Comparison of ENCODE assay signal across 16 cellular contexts in genomic region chr6:34646714-34647113, GRCh38. TPM values are rescaled to one million over a fixed set of nuclear protein-coding genes. Genes with fewer than 3 reads are reported as not detected.
A peak's percentile ranks its signal among the peaks of the same experiment; 100 is the strongest.
DNase-seq lines count a peak whose midpoint lies in the region; ATAC-seq and TF ChIP-seq lines count a peak whose summit lies in the region.
"Had no signal": no experiment of that assay in that cellular context is flagged by ENCODE, and none has a peak within 500 bp of the region (broad histone marks: within the 10 kb centered on the region; RNA-seq: fewer than 3 reads in every experiment).

No MANE protein-coding gene starts in this region.

- no peak overlapping the region for H3K27ac ChIP-seq in CD4-positive, CD25-positive, alpha-beta regulatory T cell (ENCODE audit: insufficient read depth, low read length, poor library complexity, severe bottlenecking)
- no peak overlapping the region for H3K27ac ChIP-seq in CD8-positive, alpha-beta T cell (ENCODE audit: low read depth, low read length)
- no peak overlapping the region for H3K27ac ChIP-seq in mesenchymal stem cell (ENCODE audit: low read length, poor library complexity, severe bottlenecking)
- H3K27ac ChIP-seq: A549, C4-2B had no signal

- intact Hi-C loops in CD8-positive, alpha-beta T cell (cut with DNase I, micrococcal nuclease) = no loop called here
- intact Hi-C loops in Calu3 (cut with micrococcal nuclease; ENCODE audit: unreplicated experiment) = no loop called here

- H4K91ac ChIP-seq in mesenchymal stem cell (ENCODE audit: low read length) = no peak overlapping the region

- H2BK5ac ChIP-seq in mesenchymal stem cell (ENCODE audit: low read depth, low read length, poor library complexity, severe bottlenecking) = no peak overlapping the region

- no peak for TF ChIP-seq CTCF in CD8-positive, alpha-beta T cell (IDR thresholded peaks at IDR 0.05)
- no peak for TF ChIP-seq CTCF in Calu3 (IDR thresholded peaks at IDR 0.05; ENCODE audit: unreplicated experiment)

- no peak overlapping the region for H3K14ac ChIP-seq in mesenchymal stem cell (ENCODE audit: low read length in 2 of 2)

- H3K9me3 Mint-ChIP-seq in CD4-positive, CD25-positive, alpha-beta regulatory T cell = no peaks in the 10 kb centered on the region
- no peaks in the 10 kb centered on the region for H3K9me3 Mint-ChIP-seq in CD8-positive, alpha-beta T cell
- no peaks in the 10 kb centered on the region for H3K9me3 Mint-ChIP-seq in Calu3 (ENCODE audit: low read depth, unreplicated experiment)
- H3K9me3 Mint-ChIP-seq: HFFc6 had no signal

- no peak overlapping the region for H3K9ac ChIP-seq in mesenchymal stem cell (ENCODE audit: low read length)

- no peak overlapping the region for H3K4ac ChIP-seq in mesenchymal stem cell (ENCODE audit: low read depth in 1 of 2, low read length in 2 of 2)

- H4K8ac ChIP-seq in mesenchymal stem cell (ENCODE audit: low read length) = peak overlapping the region; percentile 22

- no peak overlapping the region for H3K23ac ChIP-seq in mesenchymal stem cell (ENCODE audit: low read length in 2 of 2)

- H3K4me1 Mint-ChIP-seq in CD4-positive, CD25-positive, alpha-beta regulatory T cell = peaks cover 28 to 46% (median 39%) of the 10 kb centered on the region in 4 donors
- peaks cover 28% of the 10 kb centered on the region for H3K4me1 Mint-ChIP-seq in CD8-positive, alpha-beta T cell (ENCODE audit: low read depth)
- H3K4me1 Mint-ChIP-seq in T-helper 17 cell = peaks cover 32% of the 10 kb centered on the region
- H3K4me1 Mint-ChIP-seq in Calu3 (ENCODE audit: low read depth, unreplicated experiment) = peaks cover 16% of the 10 kb centered on the region

- POLR2A ChIA-PET in CD8-positive, alpha-beta T cell (lab: Charles Lee) = no interaction called here

- CTCF ChIA-PET in CD8-positive, alpha-beta T cell (lab: Charles Lee) = interaction anchor here (0.9 kb wide), 1 partner anchor 10 kb away, joined by 3 read pairs; no protein-coding TSS in a partner anchor
- CTCF ChIA-PET in Calu3 (lab: Charles Lee) = no interaction called here

- H3K9me3 ChIP-seq in CD4-positive, CD25-positive, alpha-beta regulatory T cell (ENCODE audit: control insufficient read depth in 2 of 2, low read length in 2 of 2) = no peaks in the 10 kb centered on the region
- no peaks in the 10 kb centered on the region for H3K9me3 ChIP-seq in CD8-positive, alpha-beta T cell (ENCODE audit: low read length)
- H3K9me3 ChIP-seq in T-helper 17 cell (ENCODE audit: control insufficient read depth, low read length, poor library complexity, severe bottlenecking) = no peaks in the 10 kb centered on the region
- no peaks in the 10 kb centered on the region for H3K9me3 ChIP-seq in mesenchymal stem cell (ENCODE audit: control insufficient read depth, low read length)
- H3K9me3 ChIP-seq: A549, BE2C had no signal

- H3K18ac ChIP-seq in mesenchymal stem cell (ENCODE audit: low read depth in 1 of 2, low read length in 2 of 2) = no peak overlapping the region

- H3K4me2 ChIP-seq in mesenchymal stem cell (ENCODE audit: low read length, poor library complexity, severe bottlenecking) = no peak overlapping the region
- H3K4me2 ChIP-seq: A549 had no signal

- no peak for ATAC-seq in CD4-positive, CD25-positive, alpha-beta regulatory T cell (ENCODE audit: low read depth in 2 of 2)
- ATAC-seq in CD8-positive, alpha-beta T cell = no peak
- no peak for ATAC-seq in T-helper 17 cell
- ATAC-seq: A549, HepG2 had no signal

- 100% methylated on average over 1 of the region's 2 CpGs for WGBS in mesenchymal stem cell

- peak overlapping the region; percentile 0 to 43 (median 6) for H3K27ac Mint-ChIP-seq in CD4-positive, CD25-positive, alpha-beta regulatory T cell
- H3K27ac Mint-ChIP-seq in CD8-positive, alpha-beta T cell = peak overlapping the region; percentile 15
- H3K27ac Mint-ChIP-seq in T-helper 17 cell (peak overlapping the region; percentile 27), Calu3 (ENCODE audit: unreplicated experiment) (no peak overlapping the region)
- H3K27ac Mint-ChIP-seq: HFFc6 had no signal

- no peak overlapping the region for H2AFZ ChIP-seq in mesenchymal stem cell (ENCODE audit: low read depth, low read length)

- H2AK5ac ChIP-seq in mesenchymal stem cell (ENCODE audit: low read length, severe bottlenecking) = no peak overlapping the region

- no TSS peak for BruUV-seq in Calu3 (replicated peaks; lab: Mats Ljungman, UMichigan)

- H3K4me3 Mint-ChIP-seq in CD4-positive, CD25-positive, alpha-beta regulatory T cell = no peak overlapping the region
- H3K4me3 Mint-ChIP-seq in CD8-positive, alpha-beta T cell = no peak overlapping the region
- H3K4me3 Mint-ChIP-seq in T-helper 17 cell (no peak overlapping the region), Calu3 (ENCODE audit: low read depth, unreplicated experiment) (no peak overlapping the region)
- H3K4me3 Mint-ChIP-seq: HFFc6 had no signal

- no peaks in the 10 kb centered on the region for H3K27me3 ChIP-seq in CD4-positive, CD25-positive, alpha-beta regulatory T cell (ENCODE audit: control insufficient read depth, insufficient read depth, low read length)
- H3K27me3 ChIP-seq in CD8-positive, alpha-beta T cell (ENCODE audit: insufficient read depth, low read length) = no peaks in the 10 kb centered on the region
- no peaks in the 10 kb centered on the region for H3K27me3 ChIP-seq in mesenchymal stem cell (ENCODE audit: control insufficient read depth in 1 of 2, insufficient read depth in 1 of 2, low read length in 2 of 2)
- H3K27me3 ChIP-seq: BE2C had no signal

- peaks cover 26% of the 10 kb centered on the region for H3K79me1 ChIP-seq in mesenchymal stem cell (replicated peaks; ENCODE audit: low read length, poor library complexity, severe bottlenecking)

- H3K36me3 Mint-ChIP-seq in CD4-positive, CD25-positive, alpha-beta regulatory T cell = peaks cover 53% of the 10 kb centered on the region
- peaks cover 54% of the 10 kb centered on the region for H3K36me3 Mint-ChIP-seq in CD8-positive, alpha-beta T cell
- H3K36me3 Mint-ChIP-seq in T-helper 17 cell (ENCODE audit: low read depth) (peaks cover 13% of the 10 kb centered on the region), Calu3 (ENCODE audit: insufficient read depth, unreplicated experiment) (no peaks in the 10 kb centered on the region)

- H3K36me3 ChIP-seq in CD4-positive, CD25-positive, alpha-beta regulatory T cell (ENCODE audit: control insufficient read depth, insufficient read depth, low read length) = peaks cover 48% of the 10 kb centered on the region
- H3K36me3 ChIP-seq in CD8-positive, alpha-beta T cell (ENCODE audit: insufficient read depth, low read length) = peaks cover 5% of the 10 kb centered on the region
- peaks cover 5 to 58% of the 10 kb centered on the region in 2 experiments for H3K36me3 ChIP-seq in mesenchymal stem cell (ENCODE audit: control insufficient read depth in 1 of 2, insufficient read depth in 2 of 2, low read depth in 1 of 2, low read length in 2 of 2)

- H3K27me3 Mint-ChIP-seq in CD4-positive, CD25-positive, alpha-beta regulatory T cell = no peaks in the 10 kb centered on the region
- H3K27me3 Mint-ChIP-seq in CD8-positive, alpha-beta T cell (ENCODE audit: low read depth) = no peaks in the 10 kb centered on the region
- H3K27me3 Mint-ChIP-seq in T-helper 17 cell (no peaks in the 10 kb centered on the region), Calu3 (ENCODE audit: unreplicated experiment) (no peaks in the 10 kb centered on the region)

- H3K4me3 ChIP-seq in CD4-positive, CD25-positive, alpha-beta regulatory T cell (ENCODE audit: low read depth, low read length) = no peak overlapping the region
- no peak overlapping the region for H3K4me3 ChIP-seq in CD8-positive, alpha-beta T cell (ENCODE audit: low read depth, low read length)
- H3K4me3 ChIP-seq in mesenchymal stem cell (ENCODE audit: insufficient read depth in 1 of 2, low read depth in 1 of 2, low read length in 2 of 2) = no peak overlapping the region
- H3K4me3 ChIP-seq: A549 had no signal

- no peak overlapping the region for H2BK120ac ChIP-seq in mesenchymal stem cell (ENCODE audit: low read depth, low read length)

- DNase-seq in CD4-positive, CD25-positive, alpha-beta regulatory T cell = no peak
- no peak for DNase-seq in CD8-positive, alpha-beta T cell
- DNase-seq in T-helper 17 cell (no peak), mesenchymal stem cell (no peak), NCI-H524 (lab: John Stamatoyannopoulos, UW) (no peak), medulla oblongata (ENCODE audit: extremely low spot score) (no peak), NCI-H446 (lab: John Stamatoyannopoulos, UW) (no peak), Calu3 (no peak)
- DNase-seq: BE2C, DMS79, GOT3, HCEC 1CT, HFFc6 had no signal

- H2BK15ac ChIP-seq in mesenchymal stem cell (ENCODE audit: low read depth, poor library complexity, severe bottlenecking) = no peak overlapping the region

- H3K4me1 ChIP-seq in CD4-positive, CD25-positive, alpha-beta regulatory T cell (ENCODE audit: control insufficient read depth, insufficient read depth, low read length, poor library complexity, severe bottlenecking) = peaks cover 5% of the 10 kb centered on the region
- H3K4me1 ChIP-seq in CD8-positive, alpha-beta T cell (ENCODE audit: insufficient read depth, low read length) = no peaks in the 10 kb centered on the region
- no peaks in the 10 kb centered on the region for H3K4me1 ChIP-seq in mesenchymal stem cell (ENCODE audit: control insufficient read depth, insufficient read depth, low read depth, low read length)
- H3K4me1 ChIP-seq: BE2C had no signal

- H2BK12ac ChIP-seq in mesenchymal stem cell (ENCODE audit: low read length in 2 of 2) = no peak overlapping the region

RNA-seq across cellular contexts. Expression of gene ILRUN, which starts 49.9 kb away (rescaled TPM):
- 89.6 TPM for total RNA-seq in CD4-positive, CD25-positive, alpha-beta regulatory T cell
- 10 to 100 TPM; 18.7 to 23.4 (median 22.9) TPM for polyA plus RNA-seq in CD4-positive, CD25-positive, alpha-beta regulatory T cell
- total RNA-seq in CD8-positive, alpha-beta T cell = 10 to 100 TPM; 54.8 to 58.8 TPM
- total RNA-seq in T-helper 17 cell (10 to 100 TPM; 55.9 to 64.4 TPM), Calu3 (2022) (137 and 145 TPM in 2 replicates)
- polyA plus RNA-seq in mesenchymal stem cell (2013, experiment 1 of 2) = 36.6 TPM
- polyA plus RNA-seq in mesenchymal stem cell (2013, experiment 2 of 2) = 37.6 TPM
